In the genomic region with DNA sequence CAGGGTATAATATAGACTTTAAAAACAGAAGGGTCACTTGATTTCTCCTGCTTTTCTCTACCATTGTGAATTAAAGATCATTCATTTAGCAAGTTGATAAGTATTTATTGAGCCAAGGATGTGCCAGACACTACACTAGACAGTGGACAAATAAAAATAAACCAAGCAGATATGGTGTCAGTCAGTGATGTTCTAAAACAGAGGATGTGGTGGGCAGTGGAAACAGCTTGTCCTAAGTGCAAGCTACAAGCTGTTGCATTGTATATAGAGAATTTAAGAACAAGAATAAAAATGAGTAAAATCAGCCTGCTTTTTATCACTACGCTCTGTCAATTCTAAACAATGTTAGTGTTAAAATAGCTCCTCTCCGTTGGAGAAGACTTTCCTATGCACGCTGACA, we compare ENCODE assay signal across 10 cellular contexts.
"Had no signal": no experiment of that assay in that cellular context is flagged by ENCODE, and none has a peak within 500 bp of the region (broad histone marks: within the 10 kb centered on the region; RNA-seq: fewer than 3 reads in every experiment).

No MANE protein-coding gene starts in this region.

- FAIRE-seq: HepG2 had no signal

- H3K9me3 ChIP-seq: HAP-1 had no signal

- DNase-seq: GOT3, H7, HFFc6, Karpas-422, KBM-7 had no signal

- H3K4me2 ChIP-seq: KMS-11 had no signal

- H3K27ac ChIP-seq: HL-60, KMS-11 had no signal

- ATAC-seq: HCT116, HepG2 had no signal

- H3K4me3 ChIP-seq: HAP-1 had no signal

- H3K4me1 ChIP-seq: HAP-1 had no signal

- H3K9ac ChIP-seq: KMS-11 had no signal

- H3K36me3 ChIP-seq: HAP-1 had no signal
